Comparison of ENCODE assay signal across 33 cellular contexts in genomic region chr3:150118219-150118618, GRCh38.
"Had no signal": no experiment of that assay in that cellular context is flagged by ENCODE, and none has a peak within 500 bp of the region (broad histone marks: within the 10 kb centered on the region; RNA-seq: fewer than 3 reads in every experiment).

No MANE protein-coding gene starts in this region.

- H3K4me3 ChIP-seq: ascending aorta, breast epithelium had no signal

- ATAC-seq: activated CD8-positive, alpha-beta memory T cell treated with anti-CD3 and anti-CD28 coated beads, Interleukin-2, amount 10 ng/mL, durations not matched to agents 7 days and 5 days; activated CD8-positive, alpha-beta T cell treated with anti-CD3 and anti-CD28 coated beads, Interleukin-2, amount 10 ng/mL, durations not matched to agents 7 days and 5 days; activated naive CD8-positive, alpha-beta T cell treated with anti-CD3 and anti-CD28 coated beads, Interleukin-2, amount 50 U/mL, for 24 hours had no signal

- H3K4me3 Mint-ChIP-seq: activated B cell treated with CpG ODN at 0.5 μM for 24 hours; activated CD4-positive, alpha-beta memory T cell treated with anti-CD3 and anti-CD28 coated beads, Interleukin-2, amount 10 ng/mL, durations not matched to agents 7 days and 5 days; activated CD4-positive, alpha-beta T cell treated with anti-CD3 and anti-CD28 coated beads, Interleukin-2, amount 10 ng/mL, durations not matched to agents 24 days and 14 days; activated CD8-positive, alpha-beta memory T cell treated with anti-CD3 and anti-CD28 coated beads, Interleukin-2, amount 10 ng/mL, durations not matched to agents 7 days and 5 days; activated CD8-positive, alpha-beta T cell treated with anti-CD3 and anti-CD28 coated beads, Interleukin-2, amount 10 ng/mL, durations not matched to agents 7 days and 5 days; activated naive CD4-positive, alpha-beta T cell treated with anti-CD3 and anti-CD28 coated beads, Interleukin-2, amount 10 ng/mL, durations not matched to agents 7 days and 5 days; activated naive CD4-positive, alpha-beta T cell treated with anti-CD3 and anti-CD28 coated beads, Interleukin-2, amount 50 U/mL, for 24 hours; activated naive CD8-positive, alpha-beta T cell; activated naive CD8-positive, alpha-beta T cell treated with anti-CD3 and anti-CD28 coated beads, Interleukin-2, amount 10 ng/mL, durations not matched to agents 7 days and 5 days; activated naive CD8-positive, alpha-beta T cell treated with anti-CD3 and anti-CD28 coated beads, Interleukin-2, amount 50 U/mL, for 24 hours; activated T-cell treated with anti-CD3 and anti-CD28 coated beads, Interleukin-2, amount 50 U/mL, for 24 hours; brain; T-helper 1 cell treated with Interleukin-12 subunit alpha and Interleukin-12 subunit beta and Interleukin-4 antibody, amounts not matched to agents 30 μg/mL and 1 μg/mL, for 36 hours; T-helper 2 cell treated with Interferon-gamma antibody and Interleukin-4, amounts not matched to agents 5 μg/mL and 100 μg/mL, for 36 hours had no signal

- H3K36me3 Mint-ChIP-seq: activated CD8-positive, alpha-beta memory T cell treated with anti-CD3 and anti-CD28 coated beads, Interleukin-2, amount 10 ng/mL, durations not matched to agents 7 days and 5 days; activated naive CD4-positive, alpha-beta T cell treated with anti-CD3 and anti-CD28 coated beads, Interleukin-2, amount 10 ng/mL, durations not matched to agents 7 days and 5 days; activated naive CD4-positive, alpha-beta T cell treated with anti-CD3 and anti-CD28 coated beads, Interleukin-2, amount 50 U/mL, for 24 hours; activated naive CD8-positive, alpha-beta T cell; activated naive CD8-positive, alpha-beta T cell treated with anti-CD3 and anti-CD28 coated beads, Interleukin-2, amount 10 ng/mL, durations not matched to agents 7 days and 5 days; brain had no signal

- H3K27ac ChIP-seq: ascending aorta, breast epithelium, VCaP had no signal

- H3K9me3 ChIP-seq: ascending aorta had no signal

- H3K4me1 Mint-ChIP-seq: activated B cell treated with CpG ODN at 0.5 μM for 24 hours; activated CD4-positive, alpha-beta T cell treated with anti-CD3 and anti-CD28 coated beads, Interleukin-2, amount 10 ng/mL, durations not matched to agents 24 days and 14 days; activated naive CD4-positive, alpha-beta T cell treated with anti-CD3 and anti-CD28 coated beads, Interleukin-2, amount 10 ng/mL, durations not matched to agents 7 days and 5 days; activated naive CD4-positive, alpha-beta T cell treated with anti-CD3 and anti-CD28 coated beads, Interleukin-2, amount 50 U/mL, for 24 hours; activated naive CD8-positive, alpha-beta T cell treated with anti-CD3 and anti-CD28 coated beads, Interleukin-2, amount 10 ng/mL, durations not matched to agents 7 days and 5 days had no signal

- H3K27ac Mint-ChIP-seq: activated B cell treated with CpG ODN at 0.5 μM for 24 hours; activated CD4-positive, alpha-beta memory T cell treated with anti-CD3 and anti-CD28 coated beads, Interleukin-2, amount 10 ng/mL, durations not matched to agents 7 days and 5 days; activated CD4-positive, alpha-beta T cell treated with anti-CD3 and anti-CD28 coated beads, Interleukin-2, amount 10 ng/mL, durations not matched to agents 24 days and 14 days; activated CD8-positive, alpha-beta memory T cell treated with anti-CD3 and anti-CD28 coated beads, Interleukin-2, amount 10 ng/mL, durations not matched to agents 7 days and 5 days; activated CD8-positive, alpha-beta T cell treated with anti-CD3 and anti-CD28 coated beads, Interleukin-2, amount 10 ng/mL, durations not matched to agents 7 days and 5 days; activated naive CD4-positive, alpha-beta T cell treated with anti-CD3 and anti-CD28 coated beads, Interleukin-2, amount 10 ng/mL, durations not matched to agents 7 days and 5 days; activated naive CD4-positive, alpha-beta T cell treated with anti-CD3 and anti-CD28 coated beads, Interleukin-2, amount 50 U/mL, for 24 hours; activated naive CD8-positive, alpha-beta T cell; activated naive CD8-positive, alpha-beta T cell treated with anti-CD3 and anti-CD28 coated beads, Interleukin-2, amount 10 ng/mL, durations not matched to agents 7 days and 5 days; activated naive CD8-positive, alpha-beta T cell treated with anti-CD3 and anti-CD28 coated beads, Interleukin-2, amount 50 U/mL, for 24 hours; activated T-cell treated with anti-CD3 and anti-CD28 coated beads, Interleukin-2, amount 50 U/mL, for 24 hours; activated T-helper 2 cell treated with anti-CD3 and anti-CD28 coated beads, Interferon-gamma antibody, Interleukin-2, Interleukin-4, amounts not matched to agents 10 μg/mL and 5 μg/mL and 100 μg/mL, durations not matched to agents 14 hours and 24 hours and 36 hours; T-helper 1 cell treated with Interleukin-12 subunit alpha and Interleukin-12 subunit beta and Interleukin-4 antibody, amounts not matched to agents 30 μg/mL and 1 μg/mL, for 36 hours; T-helper 2 cell treated with Interferon-gamma antibody and Interleukin-4, amounts not matched to agents 5 μg/mL and 100 μg/mL, for 36 hours had no signal

- H3K27me3 ChIP-seq: ascending aorta, breast epithelium had no signal

- H3K36me3 ChIP-seq: ascending aorta, breast epithelium had no signal

- H3K9me3 Mint-ChIP-seq: activated B cell treated with CpG ODN at 0.5 μM for 24 hours; activated CD4-positive, alpha-beta memory T cell treated with anti-CD3 and anti-CD28 coated beads, Interleukin-2, amount 10 ng/mL, durations not matched to agents 7 days and 5 days; activated CD4-positive, alpha-beta T cell treated with anti-CD3 and anti-CD28 coated beads, Interleukin-2, amount 10 ng/mL, durations not matched to agents 24 days and 14 days; activated naive CD4-positive, alpha-beta T cell treated with anti-CD3 and anti-CD28 coated beads, Interleukin-2, amount 10 ng/mL, durations not matched to agents 7 days and 5 days; activated naive CD4-positive, alpha-beta T cell treated with anti-CD3 and anti-CD28 coated beads, Interleukin-2, amount 50 U/mL, for 24 hours; activated naive CD8-positive, alpha-beta T cell treated with anti-CD3 and anti-CD28 coated beads, Interleukin-2, amount 10 ng/mL, durations not matched to agents 7 days and 5 days; activated naive CD8-positive, alpha-beta T cell treated with anti-CD3 and anti-CD28 coated beads, Interleukin-2, amount 50 U/mL, for 24 hours; activated T-cell treated with anti-CD3 and anti-CD28 coated beads, Interleukin-2, amount 50 U/mL, for 24 hours; activated T-helper 2 cell treated with anti-CD3 and anti-CD28 coated beads, Interferon-gamma antibody, Interleukin-2, Interleukin-4, amounts not matched to agents 10 μg/mL and 5 μg/mL and 100 μg/mL, durations not matched to agents 14 hours and 24 hours and 36 hours; T-helper 1 cell treated with Interleukin-12 subunit alpha and Interleukin-12 subunit beta and Interleukin-4 antibody, amounts not matched to agents 30 μg/mL and 1 μg/mL, for 36 hours; T-helper 2 cell treated with Interferon-gamma antibody and Interleukin-4, amounts not matched to agents 5 μg/mL and 100 μg/mL, for 36 hours had no signal

- H3K4me1 ChIP-seq: breast epithelium had no signal

- H3K27me3 Mint-ChIP-seq: brain had no signal

- DNase-seq: activated B cell treated with CpG ODN at 0.5 μM for 24 hours; activated CD4-positive, alpha-beta memory T cell treated with anti-CD3 and anti-CD28 coated beads, Interleukin-2, amount 10 ng/mL, durations not matched to agents 7 days and 5 days; activated CD4-positive, alpha-beta T cell treated with anti-CD3 and anti-CD28 coated beads for 4 hours; activated CD4-positive, alpha-beta T cell treated with anti-CD3 and anti-CD28 coated beads, Interleukin-2, amount 10 ng/mL, durations not matched to agents 24 days and 14 days; activated CD4-positive, alpha-beta T cell treated with anti-CD3 and anti-CD28 coated beads, Interleukin-2, amount 50 U/mL, for 48 hours; activated CD4-positive, CD25-positive, alpha-beta regulatory T cell treated with anti-CD3 and anti-CD28 coated beads, Interleukin-2, amount 50 U/mL, for 72 hours; activated CD8-positive, alpha-beta memory T cell treated with anti-CD3 and anti-CD28 coated beads for 24 hours; activated CD8-positive, alpha-beta memory T cell treated with anti-CD3 and anti-CD28 coated beads, Interleukin-2, amount 10 ng/mL, durations not matched to agents 7 days and 5 days; activated CD8-positive, alpha-beta memory T cell treated with anti-CD3 and anti-CD28 coated beads, Interleukin-2, amount 50 U/mL, for 48 hours; activated CD8-positive, alpha-beta T cell treated with anti-CD3 and anti-CD28 coated beads, Interleukin-2, amount 10 ng/mL, durations not matched to agents 7 days and 5 days; activated effector memory CD4-positive, alpha-beta T cell treated with Interleukin-2 at 50 U/mL for 16 hours; activated gamma-delta T cell; activated naive CD4-positive, alpha-beta T cell treated with anti-CD3 and anti-CD28 coated beads, Interleukin-2, amount 10 ng/mL, durations not matched to agents 7 days and 5 days; activated naive CD4-positive, alpha-beta T cell treated with Interleukin-2 at 50 U/mL for 16 hours; activated naive CD8-positive, alpha-beta T cell treated with anti-CD3 and anti-CD28 coated beads, Interleukin-2, amount 10 ng/mL, durations not matched to agents 7 days and 5 days; activated naive CD8-positive, alpha-beta T cell treated with anti-CD3 and anti-CD28 coated beads, Interleukin-2, amount 50 U/mL, for 24 hours; activated T-cell treated with anti-CD3 and anti-CD28 coated beads, Interleukin-2, amount 50 U/mL, for 24 hours; activated T-cell treated with anti-CD3 and anti-CD28 coated beads, Interleukin-2, amount 50 U/mL, for 48 hours; amygdala; anterior cingulate cortex; central memory CD4-positive, alpha-beta T cell; T-helper 1 cell; T-helper 2 cell; T-helper 9 cell had no signal
